In genomic region chr5:141326088-141326854, GRCh38 we compare ENCODE assay signal across 1 cellular context.
A peak's percentile ranks its signal among the peaks of the same experiment; 100 is the strongest.
TF ChIP-seq lines count a peak whose summit lies in the region.

No MANE protein-coding gene starts in this region.

TF ChIP-seq in GM12878, 131 proteins besides CTCF, POLR2A, EP300 and RAD21:
- TF ChIP-seq MXI1 (IDR thresholded peaks at IDR 0.05; ENCODE audit: low read depth, low read length) (no peak), IKZF1 (conservative IDR thresholded peaks at IDR 0.05) (0 out of 2 replicates have a peak, but pooled peaks have one; percentile 18), YBX1 (IDR thresholded peaks at IDR 0.05) (no peak), CHD4 (IDR thresholded peaks at IDR 0.05) (no peak), EZH2 (IDR thresholded peaks at IDR 0.05; ENCODE audit: borderline replicate concordance, control insufficient read depth, low read depth, low read length) (no peak), CBX5 (IDR thresholded peaks at IDR 0.05; ENCODE audit: low read depth) (peak; percentile 79; the same call in 1 of the 2 replicates), PRDM15 (CRISPR knock-in tag; IDR thresholded peaks at IDR 0.05) (no peak), GATAD2B (conservative IDR thresholded peaks at IDR 0.05; ENCODE audit: low read depth) (no peak), TBL1XR1 (IDR thresholded peaks at IDR 0.05; ENCODE audit: low read depth, low read length) (no peak), NFIC (IDR thresholded peaks at IDR 0.05; ENCODE audit: low read depth, low read length) (no peak), WRNIP1 (IDR thresholded peaks at IDR 0.05; ENCODE audit: borderline replicate concordance, low read depth, low read length) (no peak), POLR2AphosphoS2 (IDR thresholded peaks at IDR 0.05; ENCODE audit: low read depth, low read length) (no peak), ETV6 (conservative IDR thresholded peaks at IDR 0.05 in 1 of 2, IDR thresholded peaks at IDR 0.05 in 1 of 2; ENCODE audit: borderline replicate concordance in 1 of 2, low read depth in 1 of 2) (peak in 1 of 2 experiments; percentile 67; a peak in 2 of 4 replicates), RAD51 (IDR thresholded peaks at IDR 0.05) (no peak), CEBPZ (IDR thresholded peaks at IDR 0.05; ENCODE audit: low read depth, low read length) (no peak), STAT1 (conservative IDR thresholded peaks at IDR 0.05) (no peak), IKZF2 (IDR thresholded peaks at IDR 0.05) (no peak), SKIL (IDR thresholded peaks at IDR 0.05; ENCODE audit: low read depth, poor library complexity, severe bottlenecking) (no peak), TCF7 (IDR thresholded peaks at IDR 0.05; ENCODE audit: borderline replicate concordance) (no peak), TAF1 (IDR thresholded peaks at IDR 0.05; ENCODE audit: borderline replicate concordance, low read depth, low read length) (0 out of 2 replicates have a peak, but pooled peaks have one; percentile 12), BHLHE40 (IDR thresholded peaks at IDR 0.05; ENCODE audit: borderline replicate concordance in 1 of 2, low read depth in 2 of 2, low read length in 1 of 2) (no peak), RUNX3 (IDR thresholded peaks at IDR 0.05; ENCODE audit: low read length) (peak; percentile 35; the same call in 1 of the 2 replicates), SMC3 (IDR thresholded peaks at IDR 0.05; ENCODE audit: borderline replicate concordance, low read length) (peak; percentile 25; the same call in 1 of the 2 replicates), IRF4 (IDR thresholded peaks at IDR 0.05; ENCODE audit: low read depth, low read length) (peak; percentile 38; the same call in 1 of the 2 replicates), ZNF217 (IDR thresholded peaks at IDR 0.05) (no peak), POLR2AphosphoS5 (IDR thresholded peaks at IDR 0.05; ENCODE audit: low read length) (no peak), SUPT20H (IDR thresholded peaks at IDR 0.05; ENCODE audit: borderline replicate concordance, control insufficient read depth, low read depth, low read length) (no peak), YY1 (IDR thresholded peaks at IDR 0.05; ENCODE audit: low read depth, low read length) (0 out of 2 replicates have a peak, but pooled peaks have one; percentile 17), CBFB (IDR thresholded peaks at IDR 0.05; ENCODE audit: low read depth) (no peak), BRCA1 (IDR thresholded peaks at IDR 0.05; ENCODE audit: low read depth, low read length) (no peak), MYB (IDR thresholded peaks at IDR 0.05; ENCODE audit: borderline replicate concordance, low read depth, low read length) (no peak), ZSCAN29 (IDR thresholded peaks at IDR 0.05) (no peak), HDAC6 (IDR thresholded peaks at IDR 0.05; ENCODE audit: unreplicated experiment) (no peak), BCL11A (IDR thresholded peaks at IDR 0.05; ENCODE audit: low read depth, low read length) (no peak), MEF2B (IDR thresholded peaks at IDR 0.05; ENCODE audit: partially characterized antibody, poor library complexity, severe bottlenecking) (no peak), ELK1 (IDR thresholded peaks at IDR 0.05; ENCODE audit: low read depth, low read length) (no peak), CREB1 (IDR thresholded peaks at IDR 0.05; ENCODE audit: low read depth) (peak; percentile 57), FOXK2 (IDR thresholded peaks at IDR 0.05) (no peak), EED (IDR thresholded peaks at IDR 0.05; ENCODE audit: low read depth) (peak; percentile 48; the same call in 1 of the 2 replicates)
- TF ChIP-seq, protein P1, sequence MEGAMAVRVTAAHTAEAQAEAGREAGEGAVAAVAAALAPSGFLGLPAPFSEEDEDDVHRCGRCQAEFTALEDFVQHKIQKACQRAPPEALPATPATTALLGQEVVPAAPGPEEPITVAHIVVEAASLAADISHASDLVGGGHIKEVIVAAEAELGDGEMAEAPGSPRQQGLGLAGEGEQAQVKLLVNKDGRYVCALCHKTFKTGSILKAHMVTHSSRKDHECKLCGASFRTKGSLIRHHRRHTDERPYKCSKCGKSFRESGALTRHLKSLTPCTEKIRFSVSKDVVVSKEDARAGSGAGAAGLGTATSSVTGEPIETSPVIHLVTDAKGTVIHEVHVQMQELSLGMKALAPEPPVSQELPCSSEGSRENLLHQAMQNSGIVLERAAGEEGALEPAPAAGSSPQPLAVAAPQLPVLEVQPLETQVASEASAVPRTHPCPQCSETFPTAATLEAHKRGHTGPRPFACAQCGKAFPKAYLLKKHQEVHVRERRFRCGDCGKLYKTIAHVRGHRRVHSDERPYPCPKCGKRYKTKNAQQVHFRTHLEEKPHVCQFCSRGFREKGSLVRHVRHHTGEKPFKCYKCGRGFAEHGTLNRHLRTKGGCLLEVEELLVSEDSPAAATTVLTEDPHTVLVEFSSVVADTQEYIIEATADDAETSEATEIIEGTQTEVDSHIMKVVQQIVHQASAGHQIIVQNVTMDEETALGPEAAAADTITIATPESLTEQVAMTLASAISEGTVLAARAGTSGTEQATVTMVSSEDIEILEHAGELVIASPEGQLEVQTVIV (IDR thresholded peaks at IDR 0.05; ENCODE audit: borderline replicate concordance, partially characterized antibody): no peak
- TF ChIP-seq, protein P2, sequence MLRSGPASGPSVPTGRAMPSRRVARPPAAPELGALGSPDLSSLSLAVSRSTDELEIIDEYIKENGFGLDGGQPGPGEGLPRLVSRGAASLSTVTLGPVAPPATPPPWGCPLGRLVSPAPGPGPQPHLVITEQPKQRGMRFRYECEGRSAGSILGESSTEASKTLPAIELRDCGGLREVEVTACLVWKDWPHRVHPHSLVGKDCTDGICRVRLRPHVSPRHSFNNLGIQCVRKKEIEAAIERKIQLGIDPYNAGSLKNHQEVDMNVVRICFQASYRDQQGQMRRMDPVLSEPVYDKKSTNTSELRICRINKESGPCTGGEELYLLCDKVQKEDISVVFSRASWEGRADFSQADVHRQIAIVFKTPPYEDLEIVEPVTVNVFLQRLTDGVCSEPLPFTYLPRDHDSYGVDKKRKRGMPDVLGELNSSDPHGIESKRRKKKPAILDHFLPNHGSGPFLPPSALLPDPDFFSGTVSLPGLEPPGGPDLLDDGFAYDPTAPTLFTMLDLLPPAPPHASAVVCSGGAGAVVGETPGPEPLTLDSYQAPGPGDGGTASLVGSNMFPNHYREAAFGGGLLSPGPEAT (IDR thresholded peaks at IDR 0.05; ENCODE audit: low read depth): 0 out of 2 replicates have a peak, but pooled peaks have one; percentile 21
- TF ChIP-seq, protein P3, sequence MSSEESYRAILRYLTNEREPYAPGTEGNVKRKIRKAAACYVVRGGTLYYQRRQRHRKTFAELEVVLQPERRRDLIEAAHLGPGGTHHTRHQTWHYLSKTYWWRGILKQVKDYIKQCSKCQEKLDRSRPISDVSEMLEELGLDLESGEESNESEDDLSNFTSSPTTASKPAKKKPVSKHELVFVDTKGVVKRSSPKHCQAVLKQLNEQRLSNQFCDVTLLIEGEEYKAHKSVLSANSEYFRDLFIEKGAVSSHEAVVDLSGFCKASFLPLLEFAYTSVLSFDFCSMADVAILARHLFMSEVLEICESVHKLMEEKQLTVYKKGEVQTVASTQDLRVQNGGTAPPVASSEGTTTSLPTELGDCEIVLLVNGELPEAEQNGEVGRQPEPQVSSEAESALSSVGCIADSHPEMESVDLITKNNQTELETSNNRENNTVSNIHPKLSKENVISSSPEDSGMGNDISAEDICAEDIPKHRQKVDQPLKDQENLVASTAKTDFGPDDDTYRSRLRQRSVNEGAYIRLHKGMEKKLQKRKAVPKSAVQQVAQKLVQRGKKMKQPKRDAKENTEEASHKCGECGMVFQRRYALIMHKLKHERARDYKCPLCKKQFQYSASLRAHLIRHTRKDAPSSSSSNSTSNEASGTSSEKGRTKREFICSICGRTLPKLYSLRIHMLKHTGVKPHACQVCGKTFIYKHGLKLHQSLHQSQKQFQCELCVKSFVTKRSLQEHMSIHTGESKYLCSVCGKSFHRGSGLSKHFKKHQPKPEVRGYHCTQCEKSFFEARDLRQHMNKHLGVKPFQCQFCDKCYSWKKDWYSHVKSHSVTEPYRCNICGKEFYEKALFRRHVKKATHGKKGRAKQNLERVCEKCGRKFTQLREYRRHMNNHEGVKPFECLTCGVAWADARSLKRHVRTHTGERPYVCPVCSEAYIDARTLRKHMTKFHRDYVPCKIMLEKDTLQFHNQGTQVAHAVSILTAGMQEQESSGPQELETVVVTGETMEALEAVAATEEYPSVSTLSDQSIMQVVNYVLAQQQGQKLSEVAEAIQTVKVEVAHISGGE (CRISPR knock-in tag; IDR thresholded peaks at IDR 0.05): no peak
